1 cellular context compared by ENCODE assay signal in genomic region chr19:53908106-53908932, GRCh38.
TF ChIP-seq lines count a peak whose summit lies in the region.

No MANE protein-coding gene starts in this region.

TF ChIP-seq in WTC11, 78 proteins besides CTCF, POLR2A, EP300 and RAD21 (continued from another document):
- TF ChIP-seq ZNF425 (CRISPR knock-in tag; conservative IDR thresholded peaks at IDR 0.05) (no peak), ELF4 (CRISPR knock-in tag; IDR thresholded peaks at IDR 0.05; ENCODE audit: low read depth) (peak; percentile 87), TEAD4 (CRISPR knock-in tag; IDR thresholded peaks at IDR 0.05) (no peak), TP53 (CRISPR knock-in tag; IDR thresholded peaks at IDR 0.05) (no peak), HMGXB4 (CRISPR knock-in tag; IDR thresholded peaks at IDR 0.05) (peak; percentile 61; the same call in 1 of the 2 replicates), ATF3 (CRISPR knock-in tag; conservative IDR thresholded peaks at IDR 0.05) (no peak), ETV6 (CRISPR knock-in tag; IDR thresholded peaks at IDR 0.05) (0 out of 2 replicates have a peak, but pooled peaks have one; percentile 13), ZNF281 (CRISPR knock-in tag; IDR thresholded peaks at IDR 0.05) (0 out of 2 replicates have a peak, but pooled peaks have one; percentile 23), STAT6 (CRISPR knock-in tag; conservative IDR thresholded peaks at IDR 0.05; ENCODE audit: low read depth) (no peak), SP1 (CRISPR knock-in tag; conservative IDR thresholded peaks at IDR 0.05) (0 out of 2 replicates have a peak, but pooled peaks have one; percentile 35), ZBTB21 (CRISPR knock-in tag; IDR thresholded peaks at IDR 0.05; ENCODE audit: borderline replicate concordance) (no peak), CREM (CRISPR knock-in tag; IDR thresholded peaks at IDR 0.05) (peak; percentile 34; the same call in 1 of the 2 replicates)
- TF ChIP-seq, protein P1, sequence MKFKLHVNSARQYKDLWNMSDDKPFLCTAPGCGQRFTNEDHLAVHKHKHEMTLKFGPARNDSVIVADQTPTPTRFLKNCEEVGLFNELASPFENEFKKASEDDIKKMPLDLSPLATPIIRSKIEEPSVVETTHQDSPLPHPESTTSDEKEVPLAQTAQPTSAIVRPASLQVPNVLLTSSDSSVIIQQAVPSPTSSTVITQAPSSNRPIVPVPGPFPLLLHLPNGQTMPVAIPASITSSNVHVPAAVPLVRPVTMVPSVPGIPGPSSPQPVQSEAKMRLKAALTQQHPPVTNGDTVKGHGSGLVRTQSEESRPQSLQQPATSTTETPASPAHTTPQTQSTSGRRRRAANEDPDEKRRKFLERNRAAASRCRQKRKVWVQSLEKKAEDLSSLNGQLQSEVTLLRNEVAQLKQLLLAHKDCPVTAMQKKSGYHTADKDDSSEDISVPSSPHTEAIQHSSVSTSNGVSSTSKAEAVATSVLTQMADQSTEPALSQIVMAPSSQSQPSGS (CRISPR knock-in tag; IDR thresholded peaks at IDR 0.05; ENCODE audit: borderline replicate concordance, low read depth), result no peak
- TF ChIP-seq, protein P2, sequence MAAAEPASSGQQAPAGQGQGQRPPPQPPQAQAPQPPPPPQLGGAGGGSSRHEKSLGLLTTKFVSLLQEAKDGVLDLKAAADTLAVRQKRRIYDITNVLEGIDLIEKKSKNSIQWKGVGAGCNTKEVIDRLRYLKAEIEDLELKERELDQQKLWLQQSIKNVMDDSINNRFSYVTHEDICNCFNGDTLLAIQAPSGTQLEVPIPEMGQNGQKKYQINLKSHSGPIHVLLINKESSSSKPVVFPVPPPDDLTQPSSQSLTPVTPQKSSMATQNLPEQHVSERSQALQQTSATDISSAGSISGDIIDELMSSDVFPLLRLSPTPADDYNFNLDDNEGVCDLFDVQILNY (CRISPR knock-in tag; IDR thresholded peaks at IDR 0.05), result no peak
- TF ChIP-seq, protein P3, sequence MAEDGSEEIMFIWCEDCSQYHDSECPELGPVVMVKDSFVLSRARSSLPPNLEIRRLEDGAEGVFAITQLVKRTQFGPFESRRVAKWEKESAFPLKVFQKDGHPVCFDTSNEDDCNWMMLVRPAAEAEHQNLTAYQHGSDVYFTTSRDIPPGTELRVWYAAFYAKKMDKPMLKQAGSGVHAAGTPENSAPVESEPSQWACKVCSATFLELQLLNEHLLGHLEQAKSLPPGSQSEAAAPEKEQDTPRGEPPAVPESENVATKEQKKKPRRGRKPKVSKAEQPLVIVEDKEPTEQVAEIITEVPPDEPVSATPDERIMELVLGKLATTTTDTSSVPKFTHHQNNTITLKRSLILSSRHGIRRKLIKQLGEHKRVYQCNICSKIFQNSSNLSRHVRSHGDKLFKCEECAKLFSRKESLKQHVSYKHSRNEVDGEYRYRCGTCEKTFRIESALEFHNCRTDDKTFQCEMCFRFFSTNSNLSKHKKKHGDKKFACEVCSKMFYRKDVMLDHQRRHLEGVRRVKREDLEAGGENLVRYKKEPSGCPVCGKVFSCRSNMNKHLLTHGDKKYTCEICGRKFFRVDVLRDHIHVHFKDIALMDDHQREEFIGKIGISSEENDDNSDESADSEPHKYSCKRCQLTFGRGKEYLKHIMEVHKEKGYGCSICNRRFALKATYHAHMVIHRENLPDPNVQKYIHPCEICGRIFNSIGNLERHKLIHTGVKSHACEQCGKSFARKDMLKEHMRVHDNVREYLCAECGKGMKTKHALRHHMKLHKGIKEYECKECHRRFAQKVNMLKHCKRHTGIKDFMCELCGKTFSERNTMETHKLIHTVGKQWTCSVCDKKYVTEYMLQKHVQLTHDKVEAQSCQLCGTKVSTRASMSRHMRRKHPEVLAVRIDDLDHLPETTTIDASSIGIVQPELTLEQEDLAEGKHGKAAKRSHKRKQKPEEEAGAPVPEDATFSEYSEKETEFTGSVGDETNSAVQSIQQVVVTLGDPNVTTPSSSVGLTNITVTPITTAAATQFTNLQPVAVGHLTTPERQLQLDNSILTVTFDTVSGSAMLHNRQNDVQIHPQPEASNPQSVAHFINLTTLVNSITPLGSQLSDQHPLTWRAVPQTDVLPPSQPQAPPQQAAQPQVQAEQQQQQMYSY (CRISPR knock-in tag; IDR thresholded peaks at IDR 0.05), result no peak
